In the genomic region with DNA sequence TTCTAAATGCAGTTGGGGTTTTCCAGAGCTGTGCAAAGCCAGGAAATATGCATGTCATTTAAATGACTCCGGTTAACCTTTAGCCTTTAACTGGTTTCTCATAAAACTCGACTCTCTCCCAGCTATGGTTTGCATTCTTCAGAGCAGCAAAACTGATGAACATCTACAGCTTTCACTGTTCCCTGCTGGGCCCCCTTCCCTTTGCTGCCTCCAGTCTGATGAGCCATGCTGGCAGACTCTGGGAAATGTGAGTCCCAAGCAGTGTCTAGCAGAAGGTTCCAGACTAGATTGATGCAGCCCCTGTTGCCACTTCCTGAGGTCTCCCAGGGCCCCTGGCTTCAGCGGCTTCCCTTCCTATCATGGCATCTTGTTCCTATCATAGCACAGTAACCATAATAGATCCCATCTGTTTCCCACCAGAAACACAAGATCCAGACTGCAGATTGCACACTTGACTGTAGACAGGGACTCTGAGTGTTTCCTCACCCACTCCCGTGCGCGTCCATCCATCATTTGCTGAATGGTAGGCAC, we compare ENCODE assay signal across 9 cellular contexts.
DNase-seq lines count a peak whose midpoint lies in the region; TF ChIP-seq lines count a peak whose summit lies in the region.
"Had no signal": no experiment of that assay in that cellular context is flagged by ENCODE, and none has a peak within 500 bp of the region (broad histone marks: within the 10 kb centered on the region; RNA-seq: fewer than 3 reads in every experiment).

No MANE protein-coding gene starts in this region.

- no peak for TF ChIP-seq CTCF in coronary artery (IDR thresholded peaks at IDR 0.05)

- peak overlapping the region; percentile 69 to 70 for H3K27ac ChIP-seq in coronary artery

- intact Hi-C loops in posterior cingulate gyrus (cut with DNase I): no loop called here

- H3K4me3 ChIP-seq in coronary artery: no peak overlapping the region

- DNase-seq in GDM1 (lab: John Stamatoyannopoulos, UW) (peak; percentile 19), NCI-H526 (lab: John Stamatoyannopoulos, UW) (peak; percentile 84 to 91), coronary artery (ENCODE audit: low spot score) (no peak), renal cortical epithelial cell (ENCODE audit: low read depth) (peak; percentile 91), mucosa of gallbladder (ENCODE audit: low spot score) (no peak), posterior cingulate gyrus (no peak), DMS153 treated with DMSO at 0.1 percent for 48 hours (lab: John Stamatoyannopoulos, UW; ENCODE audit: unreplicated experiment) (no peak), NCI-H187 treated with DMSO at 0.1 percent for 48 hours (lab: John Stamatoyannopoulos, UW) (no peak)
- DNase-seq: central memory CD4-positive, alpha-beta T cell had no signal

Comparison
In these comparisons a context has a peak if more than half of its experiments do, and no peak if none do; other contexts are left out.
1. DNase-seq: peak in GDM1 (single experiment), NCI-H526 (2 of 2) and renal cortical epithelial cell (single experiment); none in coronary artery (single experiment), mucosa of gallbladder (single experiment), posterior cingulate gyrus (0 of 10), DMS153 treated with DMSO at 0.1 percent for 48 hours (single experiment) and NCI-H187 treated with DMSO at 0.1 percent for 48 hours (single experiment).